ENCODE assay signal across 3 cellular contexts in genomic region chr1:99622702-99623347, GRCh38.
A peak's percentile ranks its signal among the peaks of the same experiment; 100 is the strongest.
TF ChIP-seq lines count a peak whose summit lies in the region.

No MANE protein-coding gene starts in this region.

TF ChIP-seq in HEK293, 187 proteins besides CTCF, POLR2A, EP300 and RAD21:
- no peak for TF ChIP-seq ZNF362 (tag by site-specific recombination; IDR thresholded peaks at IDR 0.05)
- TF ChIP-seq ZNF366 (tag by site-specific recombination; conservative IDR thresholded peaks at IDR 0.05) = peak; percentile 32; the same call in 1 of the 2 replicates

TF ChIP-seq in WTC11, 78 proteins besides CTCF, POLR2A, EP300 and RAD21:
- TF ChIP-seq E2F5 (CRISPR knock-in tag; IDR thresholded peaks at IDR 0.05) (no peak), ATF2 (CRISPR knock-in tag; IDR thresholded peaks at IDR 0.05; ENCODE audit: borderline replicate concordance, low read depth) (no peak), ZNF121 (CRISPR knock-in tag; IDR thresholded peaks at IDR 0.05) (peak; percentile 71; the same call in 1 of the 2 replicates), IRF1 (CRISPR knock-in tag; IDR thresholded peaks at IDR 0.05) (no peak), ZNF416 (CRISPR knock-in tag; IDR thresholded peaks at IDR 0.05) (no peak), RELA (CRISPR knock-in tag; IDR thresholded peaks at IDR 0.05; ENCODE audit: borderline replicate concordance) (no peak), ZMAT4 (CRISPR knock-in tag; IDR thresholded peaks at IDR 0.05) (no peak), ZNF281 (CRISPR knock-in tag; IDR thresholded peaks at IDR 0.05) (no peak)

TF ChIP-seq in HepG2, 621 proteins besides CTCF, POLR2A, EP300 and RAD21:
- TF ChIP-seq CEBPB (IDR thresholded peaks at IDR 0.05; ENCODE audit: borderline replicate concordance, low read depth, low read length) (peak; percentile 43; the same call in 1 of the 2 replicates), HDAC2 (CRISPR knock-in tag; IDR thresholded peaks at IDR 0.05) (no peak), SKI (IDR thresholded peaks at IDR 0.05; ENCODE audit: partially characterized antibody) (no peak), RXRA (CRISPR knock-in tag; IDR thresholded peaks at IDR 0.05) (no peak), HOXA7 (CRISPR knock-in tag; IDR thresholded peaks at IDR 0.05) (no peak), CEBPG (CRISPR knock-in tag; IDR thresholded peaks at IDR 0.05) (peak; percentile 60; the same call in 1 of the 2 replicates), ZNF207 (IDR thresholded peaks at IDR 0.05; ENCODE audit: borderline replicate concordance) (no peak), U2AF2 (IDR thresholded peaks at IDR 0.05; ENCODE audit: low read depth, low read length) (no peak), SRF (IDR thresholded peaks at IDR 0.05; ENCODE audit: low read depth, low read length) (no peak), TBL1XR1 (IDR thresholded peaks at IDR 0.05; ENCODE audit: borderline replicate concordance, low read length, partially characterized antibody) (no peak), ATF7-NPFF (CRISPR knock-in tag; IDR thresholded peaks at IDR 0.05; ENCODE audit: low read depth) (no peak), ZMYM4 (CRISPR knock-in tag; IDR thresholded peaks at IDR 0.05) (peak; percentile 19; the same call in 1 of the 2 replicates), ZNF121 (CRISPR knock-in tag; IDR thresholded peaks at IDR 0.05) (peak; percentile 63), ZNF569 (CRISPR knock-in tag; IDR thresholded peaks at IDR 0.05; ENCODE audit: borderline replicate concordance) (no peak)
TF ChIP-seq in HepG2: peak in this region for 4.
